In the genomic region with DNA sequence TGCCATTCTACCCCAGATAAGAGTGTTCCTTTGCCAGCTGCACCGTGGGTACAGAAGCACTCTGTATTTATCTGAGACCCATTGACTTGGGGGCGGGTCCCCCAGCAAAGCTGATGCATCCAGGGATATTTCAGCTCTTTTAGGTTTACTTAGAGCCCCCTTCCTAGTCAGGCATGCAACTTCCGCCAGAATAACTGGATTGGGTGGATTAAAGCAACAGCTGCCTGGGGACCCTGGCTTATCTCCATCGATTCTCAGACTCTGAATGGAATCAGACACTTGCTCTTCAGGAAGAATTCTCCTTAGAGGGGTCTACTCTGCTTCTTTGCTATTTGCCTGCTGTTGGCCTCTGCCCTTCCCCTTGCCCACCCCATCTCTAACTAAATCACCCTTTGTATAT, we compare ENCODE assay signal across 26 cellular contexts.
"Had no signal": no experiment of that assay in that cellular context is flagged by ENCODE, and none has a peak within 500 bp of the region (broad histone marks: within the 10 kb centered on the region; RNA-seq: fewer than 3 reads in every experiment).

No MANE protein-coding gene starts in this region.

- H3K4me3 Mint-ChIP-seq: activated CD4-positive, alpha-beta memory T cell treated with anti-CD3 and anti-CD28 coated beads, Interleukin-2, amount 10 ng/mL, durations not matched to agents 7 days and 5 days; activated CD4-positive, alpha-beta T cell treated with anti-CD3 and anti-CD28 coated beads, Interleukin-2, amount 10 ng/mL, durations not matched to agents 7 days and 5 days; activated naive CD8-positive, alpha-beta T cell; activated T-cell treated with anti-CD3 and anti-CD28 coated beads, Interleukin-2, amount 50 U/mL, for 4 hours; activated T-helper 17 cell treated with anti-CD3 and anti-CD28 coated beads, Interleukin-2, amount 50 U/mL, for 72 hours; central memory CD8-positive, alpha-beta T cell; dendritic cell treated with granulocyte-macrophage colony-stimulating factor and Interleukin-4, amounts not matched to agents 40 ng/mL and 50 ng/mL, for 4 days; endodermal cell; WTC11 had no signal

- H3K4me3 ChIP-seq: coronary artery, dorsolateral prefrontal cortex had no signal

- DNase-seq: activated CD4-positive, alpha-beta memory T cell treated with anti-CD3 and anti-CD28 coated beads, Interleukin-2, amount 10 ng/mL, durations not matched to agents 7 days and 5 days; activated CD4-positive, alpha-beta T cell treated with anti-CD3 and anti-CD28 coated beads for 1 hour; activated CD4-positive, alpha-beta T cell treated with anti-CD3 and anti-CD28 coated beads for 4 hours; activated CD4-positive, alpha-beta T cell treated with anti-CD3 and anti-CD28 coated beads, Interleukin-2, amount 10 ng/mL, durations not matched to agents 7 days and 5 days; activated CD4-positive, alpha-beta T cell treated with anti-CD3 and anti-CD28 coated beads, Interleukin-2, amount 50 U/mL, for 4 hours; activated effector memory CD4-positive, alpha-beta T cell treated with Interleukin-2 at 50 U/mL for 16 hours; activated gamma-delta T cell treated with Interleukin-2 at 50 U/mL for 16 hours; activated naive CD4-positive, alpha-beta T cell treated with anti-CD3 and anti-CD28 coated beads, Interleukin-2, amount 50 U/mL, for 16 hours; activated naive CD4-positive, alpha-beta T cell treated with Interleukin-2 at 50 U/mL for 16 hours; activated T-cell treated with anti-CD3 and anti-CD28 coated beads, Interleukin-2, amount 50 U/mL, for 4 hours; amniotic stem cell; anterior cingulate cortex; brain microvascular endothelial cell; dorsolateral prefrontal cortex; effector memory CD4-positive, alpha-beta T cell; endodermal cell; foreskin fibroblast; head of caudate nucleus; T-helper 2 cell had no signal

- ATAC-seq: activated T-cell treated with anti-CD3 and anti-CD28 coated beads, Interleukin-2, amount 50 U/mL, for 4 hours; activated T-helper 17 cell treated with anti-CD3 and anti-CD28 coated beads, Interleukin-2, amount 50 U/mL, for 72 hours; esophagus mucosa; WTC11 had no signal

- H3K9me3 Mint-ChIP-seq: activated CD4-positive, alpha-beta memory T cell treated with anti-CD3 and anti-CD28 coated beads, Interleukin-2, amount 10 ng/mL, durations not matched to agents 7 days and 5 days; activated CD4-positive, alpha-beta T cell treated with anti-CD3 and anti-CD28 coated beads, Interleukin-2, amount 10 ng/mL, durations not matched to agents 7 days and 5 days; activated T-cell treated with anti-CD3 and anti-CD28 coated beads, Interleukin-2, amount 50 U/mL, for 4 hours; activated T-helper 17 cell treated with anti-CD3 and anti-CD28 coated beads, Interleukin-2, amount 50 U/mL, for 72 hours; central memory CD8-positive, alpha-beta T cell; endodermal cell had no signal

- H3K36me3 ChIP-seq: brain microvascular endothelial cell had no signal

- H3K4me1 Mint-ChIP-seq: activated CD4-positive, alpha-beta memory T cell treated with anti-CD3 and anti-CD28 coated beads, Interleukin-2, amount 10 ng/mL, durations not matched to agents 7 days and 5 days; activated CD4-positive, alpha-beta T cell treated with anti-CD3 and anti-CD28 coated beads, Interleukin-2, amount 10 ng/mL, durations not matched to agents 7 days and 5 days; activated T-helper 17 cell treated with anti-CD3 and anti-CD28 coated beads, Interleukin-2, amount 50 U/mL, for 72 hours; WTC11 had no signal

- H3K27ac Mint-ChIP-seq: activated CD4-positive, alpha-beta memory T cell treated with anti-CD3 and anti-CD28 coated beads, Interleukin-2, amount 10 ng/mL, durations not matched to agents 7 days and 5 days; activated CD4-positive, alpha-beta T cell treated with anti-CD3 and anti-CD28 coated beads, Interleukin-2, amount 10 ng/mL, durations not matched to agents 7 days and 5 days; activated naive CD8-positive, alpha-beta T cell; activated T-helper 17 cell treated with anti-CD3 and anti-CD28 coated beads, Interleukin-2, amount 50 U/mL, for 72 hours; dendritic cell treated with granulocyte-macrophage colony-stimulating factor and Interleukin-4, amounts not matched to agents 40 ng/mL and 50 ng/mL, for 4 days; endodermal cell; WTC11 had no signal

- H3K27me3 Mint-ChIP-seq: activated CD4-positive, alpha-beta memory T cell treated with anti-CD3 and anti-CD28 coated beads, Interleukin-2, amount 10 ng/mL, durations not matched to agents 7 days and 5 days; central memory CD8-positive, alpha-beta T cell; dendritic cell treated with granulocyte-macrophage colony-stimulating factor and Interleukin-4, amounts not matched to agents 40 ng/mL and 50 ng/mL, for 4 days had no signal

- H3K27me3 ChIP-seq: brain microvascular endothelial cell had no signal

- H3K36me3 Mint-ChIP-seq: activated naive CD8-positive, alpha-beta T cell; WTC11 had no signal

- H3K27ac ChIP-seq: brain microvascular endothelial cell, coronary artery, dorsolateral prefrontal cortex had no signal
